14 cellular contexts compared by ENCODE assay signal in the genomic region with DNA sequence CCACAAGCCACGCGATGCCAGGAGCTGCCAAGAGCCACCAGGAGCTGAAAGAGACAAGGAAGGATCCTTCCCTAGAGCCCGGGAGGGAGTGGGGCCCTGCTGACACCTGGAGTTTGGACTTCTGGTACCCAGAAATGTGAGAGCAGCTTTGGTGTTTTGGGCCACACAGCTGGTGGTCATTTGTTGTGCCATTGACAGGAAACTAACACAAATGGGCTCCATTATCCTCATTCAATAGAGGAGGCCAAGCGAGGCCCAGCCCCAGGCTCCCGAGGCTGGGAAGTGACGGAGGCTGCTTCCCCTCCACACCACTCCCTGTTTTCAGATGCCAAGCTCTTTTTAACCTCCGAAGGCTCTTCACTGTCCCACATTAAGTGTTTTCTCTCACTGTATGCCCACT. TPM values are rescaled to one million over a fixed set of nuclear protein-coding genes. Genes with fewer than 3 reads are reported as not detected.
DNase-seq lines count a peak whose midpoint lies in the region; ATAC-seq and TF ChIP-seq lines count a peak whose summit lies in the region.
"Had no signal": no experiment of that assay in that cellular context is flagged by ENCODE, and none has a peak within 500 bp of the region (broad histone marks: within the 10 kb centered on the region; RNA-seq: fewer than 3 reads in every experiment).

No MANE protein-coding gene starts in this region.

- H3K9ac ChIP-seq in NT2/D1 (ENCODE audit: insufficient read length, low read depth) = peak overlapping the region; percentile 10
- H3K9ac ChIP-seq: parathyroid adenoma had no signal

- H3K36me3 ChIP-seq in NT2/D1 (ENCODE audit: insufficient read depth, insufficient read length, low read length) (no peaks in the 10 kb centered on the region), right lobe of liver (peaks cover 0 to 24% (median 3%) of the 10 kb centered on the region in 4 donors), suprapubic skin (peaks cover 5% of the 10 kb centered on the region)

- TF ChIP-seq CTCF in right lobe of liver (IDR thresholded peaks at IDR 0.05) = no peak
- TF ChIP-seq CTCF in suprapubic skin (IDR thresholded peaks at IDR 0.05) = no peak

- H3K4me3 ChIP-seq in NT2/D1 (ENCODE audit: insufficient read length, low read depth) (no peak overlapping the region), right lobe of liver (no peak overlapping the region), suprapubic skin (no peak overlapping the region)

- intact Hi-C loops in right lobe of liver (cut with DNase I) = loop anchor here in 1 of 2 donors (10.0 kb wide), 1 partner anchor 48 kb away; no protein-coding TSS in a partner anchor

- no peaks in the 10 kb centered on the region for H3K9me3 ChIP-seq in NT2/D1 (ENCODE audit: insufficient read depth, low read length)
- H3K9me3 ChIP-seq in right lobe of liver = no peaks in the 10 kb centered on the region
- H3K9me3 ChIP-seq in suprapubic skin = no peaks in the 10 kb centered on the region

- H3K27ac ChIP-seq in adipose tissue (ENCODE audit: low read depth, low read length) = peak overlapping the region; percentile 61
- peak overlapping the region in 2 of 3 donors; percentile 89 to 96 for H3K27ac ChIP-seq in right lobe of liver
- H3K27ac ChIP-seq in suprapubic skin = peak overlapping the region; percentile 14
- H3K27ac ChIP-seq: parathyroid adenoma had no signal

- H3K27me3 ChIP-seq in NT2/D1 (ENCODE audit: insufficient read depth, insufficient read length) = peaks cover 16% of the 10 kb centered on the region
- no peaks in the 10 kb centered on the region for H3K27me3 ChIP-seq in right lobe of liver
- H3K27me3 ChIP-seq in suprapubic skin = no peaks in the 10 kb centered on the region

- 74 to 79% (median 78%) methylated on average over 7 of the region's 7 CpGs for WGBS in adipose tissue, 3 donors
- 80% methylated on average over 1 of the region's 7 CpGs for WGBS in right lobe of liver (ENCODE audit: insufficient coverage, low coverage, low lambda C conversion rate, missing lambda C conversion rate)
- WGBS in suprapubic skin = 74% methylated on average over 7 of the region's 7 CpGs

- DNase-seq in NT2/D1 (ENCODE audit: low read depth, low spot score) = no peak
- DNase-seq in right lobe of liver = no peak
- no peak for DNase-seq in suprapubic skin (ENCODE audit: low spot score in 2 of 2)
- no peak for DNase-seq in inferior parietal cortex (ENCODE audit: extremely low spot score)
- DNase-seq in KG1 (lab: John Stamatoyannopoulos, UW) = no peak
- DNase-seq: activated naive CD4-positive, alpha-beta T cell treated with anti-CD3 and anti-CD28 coated beads, Interleukin-2, amount 10 ng/mL, durations not matched to agents 7 days and 5 days; cortex of kidney; mesendoderm; NCI-H226; OCI-M1 had no signal

- TF ChIP-seq POLR2A in right lobe of liver (IDR thresholded peaks at IDR 0.05) = no peak
- no peak for TF ChIP-seq POLR2A in suprapubic skin (IDR thresholded peaks at IDR 0.05)

- no peak for TF ChIP-seq EP300 in suprapubic skin (IDR thresholded peaks at IDR 0.05)

- ATAC-seq in right lobe of liver = no peak
- ATAC-seq in HG03280 (IDR thresholded peaks at IDR 0.05; ENCODE audit: unreplicated experiment) = no peak
- ATAC-seq: SK-N-SH treated with all-trans-retinoic acid at 6 μM for 48 hours had no signal

- H3K4me1 ChIP-seq in NT2/D1 (ENCODE audit: insufficient read depth, insufficient read length) = peaks cover 17% of the 10 kb centered on the region
- peaks cover 0 to 63% (median 30%) of the 10 kb centered on the region in 4 donors for H3K4me1 ChIP-seq in right lobe of liver
- peaks cover 80% of the 10 kb centered on the region for H3K4me1 ChIP-seq in suprapubic skin
- H3K4me1 ChIP-seq: parathyroid adenoma had no signal

RNA-seq across cellular contexts. Expression of a gene that starts 25.5 kb away (rescaled TPM):
- 100 to 1,000 TPM in 1 of 3 donors, 10 to 100 TPM in 2; 92.1 to 173 (median 96.7) TPM for polyA plus RNA-seq in adipose tissue
- total RNA-seq in right lobe of liver (100 to 1,000 TPM; 132 to 252 (median 172) TPM), suprapubic skin (10 to 100 TPM; 73.3 to 86.9 (median 80.2) TPM)

RNA-seq across cellular contexts. Expression of a gene that starts 51.4 kb away (rescaled TPM):
- polyA plus RNA-seq in adipose tissue = 1 to 10 TPM in 1 of 3 donors, not detected in 2; 1.2 TPM
- not detected for total RNA-seq in right lobe of liver
- total RNA-seq in suprapubic skin = not detected

Comparison
In these comparisons a context has a peak if more than half of its experiments do, and no peak if none do; other contexts are left out.
1. H3K27ac ChIP-seq: peak in every context shown above with its lines; median percentile 92 in right lobe of liver; 61 in adipose tissue; 14 in suprapubic skin.